Comparison of ENCODE assay signal across 10 cellular contexts in genomic region chr12:94377599-94377998, GRCh38.
"Had no signal": no experiment of that assay in that cellular context is flagged by ENCODE, and none has a peak within 500 bp of the region (broad histone marks: within the 10 kb centered on the region; RNA-seq: fewer than 3 reads in every experiment).

No MANE protein-coding gene starts in this region.

- H2AFZ ChIP-seq: GM23248 had no signal

- FAIRE-seq: HTR-8/SVneo, K562 had no signal

- DNase-seq: GM23248, GOT3, H7, HFFc6, IMR-90, KG1 had no signal

- H3K9me3 ChIP-seq: HAP-1 had no signal

- H3K4me3 ChIP-seq: GM23248, HAP-1, K562 had no signal

- H3K27ac ChIP-seq: GM23248 had no signal

- H3K27ac Mint-ChIP-seq: HFFc6 had no signal

- ATAC-seq: HCT116, K562 had no signal

- H3K9ac ChIP-seq: GM23248 had no signal

- H3K4me3 Mint-ChIP-seq: HFFc6 had no signal

- H3K9me3 Mint-ChIP-seq: HFFc6 had no signal
